ENCODE assay signal across 9 cellular contexts in genomic region chr6:41428995-41429417, GRCh38.
DNase-seq lines count a peak whose midpoint lies in the region; ATAC-seq, FAIRE-seq and TF ChIP-seq lines count a peak whose summit lies in the region.
"Had no signal": no experiment of that assay in that cellular context is flagged by ENCODE, and none has a peak within 500 bp of the region (broad histone marks: within the 10 kb centered on the region; RNA-seq: fewer than 3 reads in every experiment).

No MANE protein-coding gene starts in this region.

- no peak for TF ChIP-seq POLR2A in GM12892 (IDR thresholded peaks at IDR 0.05; ENCODE audit: low read depth, low read length)

- WGBS in endodermal cell (ENCODE audit: insufficient coverage in 1 of 2, insufficient read length in 1 of 2), 2 experiments: 46% methylated on average over 5 of the region's 5 CpGs; no CpG with 5 or more reads in 1 of the 2 experiments

- no peak for DNase-seq in GM12892 (ENCODE audit: insufficient read length)
- peak; percentile 33 for DNase-seq in OCI-M1 (lab: John Stamatoyannopoulos, UW)
- peak; percentile 52 for DNase-seq in endodermal cell

- H3K27ac Mint-ChIP-seq in endodermal cell: no peak overlapping the region

- H3K27me3 ChIP-seq in endodermal cell (ENCODE audit: control insufficient read depth, insufficient read depth, low read length, poor library complexity, severe bottlenecking) (peaks cover 58% of the 10 kb centered on the region), rectal smooth muscle tissue (ENCODE audit: control insufficient read depth, insufficient read depth, low read length) (no peaks in the 10 kb centered on the region)

- H3K27me3 Mint-ChIP-seq in endodermal cell (ENCODE audit: insufficient read depth): peaks cover 45% of the 10 kb centered on the region

- no peak overlapping the region for H3K4me3 ChIP-seq in endodermal cell (ENCODE audit: low read length)
- H3K4me3 ChIP-seq in rectal smooth muscle tissue (ENCODE audit: low read length): peak overlapping the region; percentile 32

- H3K27ac ChIP-seq in endodermal cell (ENCODE audit: low read depth, low read length) (no peak overlapping the region), rectal smooth muscle tissue (ENCODE audit: low read depth, low read length) (peak overlapping the region; percentile 63)
- H3K27ac ChIP-seq: epithelial cell of prostate had no signal

- no peak for TF ChIP-seq CTCF in endodermal cell (conservative IDR thresholded peaks at IDR 0.05)

- no peak overlapping the region for H3K9ac ChIP-seq in endodermal cell (ENCODE audit: extremely low read depth, low read length, poor library complexity, severe bottlenecking)
- H3K9ac ChIP-seq in rectal smooth muscle tissue (ENCODE audit: low read length): no peak overlapping the region

- H3K9me3 ChIP-seq in endodermal cell (ENCODE audit: control insufficient read depth, low read length): no peaks in the 10 kb centered on the region

- H3K36me3 Mint-ChIP-seq in endodermal cell (ENCODE audit: low read depth): no peaks in the 10 kb centered on the region

- H3K4me3 Mint-ChIP-seq in endodermal cell: peak overlapping the region; percentile 53

- no peaks in the 10 kb centered on the region for H3K9me3 Mint-ChIP-seq in endodermal cell

- FAIRE-seq in GM12892 (lab: Jason Lieb, UNC): peak; percentile 66

- H3K4me1 Mint-ChIP-seq in endodermal cell: peaks cover 14% of the 10 kb centered on the region

- H3K4me1 ChIP-seq in endodermal cell (ENCODE audit: control insufficient read depth, insufficient read depth, low read length) (no peaks in the 10 kb centered on the region), rectal smooth muscle tissue (ENCODE audit: control insufficient read depth, insufficient read depth, low read length) (peaks cover 9% of the 10 kb centered on the region)

- ATAC-seq in HG02938 (IDR thresholded peaks at IDR 0.05; ENCODE audit: unreplicated experiment) (no peak), HG03520 (IDR thresholded peaks at IDR 0.05; ENCODE audit: unreplicated experiment) (no peak), GM18502 (IDR thresholded peaks at IDR 0.05; ENCODE audit: poor library complexity, unreplicated experiment) (no peak), GM18519 (IDR thresholded peaks at IDR 0.05; ENCODE audit: low FRiP score, unreplicated experiment) (no peak)

- no peaks in the 10 kb centered on the region for H3K36me3 ChIP-seq in endodermal cell (ENCODE audit: control insufficient read depth, insufficient read depth, low read length)
- no peaks in the 10 kb centered on the region for H3K36me3 ChIP-seq in rectal smooth muscle tissue (ENCODE audit: control insufficient read depth, insufficient read depth, low read length)
